8 cellular contexts compared by ENCODE assay signal in genomic region chr12:123233505-123234299, GRCh38. TPM values are rescaled to one million over a fixed set of nuclear protein-coding genes. Genes with fewer than 3 reads are reported as not detected.
DNase-seq lines count a peak whose midpoint lies in the region; ATAC-seq and TF ChIP-seq lines count a peak whose summit lies in the region.

No MANE protein-coding gene starts in this region.

- BruUV-seq in OCI-LY7 (replicated peaks; lab: Mats Ljungman, UMichigan) = no TSS peak

- peaks cover 89% of the 10 kb centered on the region for H3K79me2 ChIP-seq in OCI-LY7 (ENCODE audit: insufficient read depth, low read depth, low read length)

- H3K36me3 ChIP-seq in OCI-LY7 (ENCODE audit: insufficient read depth, low read length) (peaks cover 57% of the 10 kb centered on the region), ectodermal cell (ENCODE audit: control insufficient read depth, insufficient read depth, low read length) (no peaks in the 10 kb centered on the region)

- TF ChIP-seq CTCF in HFF-Myc (IDR thresholded peaks at IDR 0.05; ENCODE audit: low read depth, low read length, missing control alignments) (no peak), OCI-LY7 (conservative IDR thresholded peaks at IDR 0.05; ENCODE audit: low read length) (no peak), natural killer cell (IDR thresholded peaks at IDR 0.05) (no peak)

- intact Hi-C loops in OCI-LY7 (cut with micrococcal nuclease; ENCODE audit: unreplicated experiment) (loop anchor here (1.0 to 10.0 kb wide), 3 partner anchors 38 to 349 kb away; partner anchors contain the start of genes CDK2AP1 and OGFOD2), natural killer cell (cut with micrococcal nuclease) (loop anchor here (2.0 to 10.0 kb wide), 5 partner anchors 79 to 259 kb away; partner anchors contain the start of genes OGFOD2, PITPNM2 and SBNO1)

- 15% methylated on average over 42 of the region's 42 CpGs for WGBS in ectodermal cell, 2 experiments

- H3K9me3 Mint-ChIP-seq in natural killer cell = no peaks in the 10 kb centered on the region

- peak overlapping the region; percentile 84 for H3K4me2 ChIP-seq in OCI-LY7 (ENCODE audit: low read length)

- H3K27ac Mint-ChIP-seq in natural killer cell = peak overlapping the region; percentile 99

- DNase-seq in HFF-Myc (ENCODE audit: extremely low read depth, low read depth) = no peak
- peak; percentile 24 for DNase-seq in OCI-LY7 (ENCODE audit: low spot score)
- no peak for DNase-seq in natural killer cell
- no peak for DNase-seq in DMS153 (lab: John Stamatoyannopoulos, UW)
- DNase-seq in NCI-H2081 treated with DMSO at 0.1 percent for 48 hours (lab: John Stamatoyannopoulos, UW) = no peak
- no peak for DNase-seq in SW 1271 (lab: John Stamatoyannopoulos, UW)

- H3K36me3 Mint-ChIP-seq in natural killer cell = no peaks in the 10 kb centered on the region

- peaks cover 56 to 59% of the 10 kb centered on the region in 2 donors for H3K4me1 Mint-ChIP-seq in natural killer cell

- H3K9me3 ChIP-seq in OCI-LY7 (ENCODE audit: low read length) (0 out of 2 replicates have a peak, but pooled peaks cover 6% of the 10 kb centered on the region), ectodermal cell (ENCODE audit: control insufficient read depth, low read length) (no peaks in the 10 kb centered on the region)

- H3K27me3 ChIP-seq in ectodermal cell (ENCODE audit: control insufficient read depth, insufficient read depth, low read length, poor library complexity, severe bottlenecking) = no peaks in the 10 kb centered on the region

- H3K4me3 Mint-ChIP-seq in natural killer cell = peak overlapping the region; percentile 98

- H2AFZ ChIP-seq in OCI-LY7 (ENCODE audit: low read length) = peak overlapping the region; percentile 74; the same call in 1 of the 2 replicates

- POLR2A ChIA-PET in OCI-LY7 (lab: Charles Lee) = interaction anchor here (0.6 to 2.9 kb wide), 24 partner anchors 9 to 1008 kb away, joined by 3 to 17 read pairs (median 4); partner anchors contain the start of genes DIABLO, OGFOD2 and SBNO1

- CTCF ChIA-PET in OCI-LY7 (lab: Charles Lee; ENCODE audit: unreplicated experiment) = no interaction called here

- ATAC-seq in GM18498 (IDR thresholded peaks at IDR 0.05; ENCODE audit: unreplicated experiment) (peak; percentile 22), natural killer cell (peak in 2 of 3 donors; percentile 3)

- no peaks in the 10 kb centered on the region for H3K27me3 Mint-ChIP-seq in natural killer cell (ENCODE audit: low read depth in 2 of 2)

- peak overlapping the region; percentile 80 for H3K4me3 ChIP-seq in HFF-Myc (replicated peaks; ENCODE audit: low read depth, low read length)
- H3K4me3 ChIP-seq in OCI-LY7 (ENCODE audit: low read depth, low read length, poor library complexity, severe bottlenecking) = peak overlapping the region; percentile 94
- peak overlapping the region; percentile 98 for H3K4me3 ChIP-seq in ectodermal cell (ENCODE audit: insufficient read depth, low read depth, low read length)

- no peaks in the 10 kb centered on the region for H3K9me2 ChIP-seq in OCI-LY7 (ENCODE audit: insufficient read depth, low read length)

- peaks cover 54% of the 10 kb centered on the region for H3K4me1 ChIP-seq in OCI-LY7 (ENCODE audit: insufficient read depth, low read length, poor library complexity, severe bottlenecking)
- H3K4me1 ChIP-seq in ectodermal cell (ENCODE audit: control insufficient read depth, insufficient read depth, low read length) = peaks cover 5% of the 10 kb centered on the region

- no peaks in the 10 kb centered on the region for H4K20me1 ChIP-seq in OCI-LY7 (ENCODE audit: insufficient read depth, low read length)

- H3K27ac ChIP-seq in OCI-LY7 (ENCODE audit: low read depth, low read length, poor library complexity, severe bottlenecking) (peak overlapping the region; percentile 70), ectodermal cell (ENCODE audit: insufficient read depth, low read depth, low read length, poor library complexity, severe bottlenecking) (no peak overlapping the region)

RNA-seq across cellular contexts. Expression of gene MTRFR, which starts 0.5 kb away (rescaled TPM):
- 30.1 and 35.5 TPM in 2 replicates for total RNA-seq in OCI-LY7 (2014; rRNA removed; shearing (Covaris generic))
- total RNA-seq in OCI-LY7 (2022) (32.8 and 34.4 TPM in 2 replicates), natural killer cell (10 to 100 TPM; 16.2 to 18.5 (median 17.0) TPM)
- polyA plus RNA-seq in ectodermal cell (2013, experiment 1 of 4) = 15.4 TPM
- polyA plus RNA-seq in ectodermal cell (2013, experiment 2 of 4) = 13.7 TPM
- polyA plus RNA-seq in ectodermal cell (2013, experiment 3 of 4) = 17.0 TPM
- 15.7 TPM for polyA plus RNA-seq in ectodermal cell (2013, experiment 4 of 4)

RNA-seq across cellular contexts. Expression of gene MPHOSPH9, which starts 0.8 kb away (rescaled TPM):
- 136 and 166 TPM in 2 replicates for total RNA-seq in OCI-LY7 (2014; rRNA removed; shearing (Covaris generic))
- total RNA-seq in OCI-LY7 (2022) (88.3 and 102 TPM in 2 replicates), natural killer cell (100 to 1,000 TPM in 2 of 3 donors, 10 to 100 TPM in 1; 97.6 to 114 (median 109) TPM)
- 76.3 TPM for polyA plus RNA-seq in ectodermal cell (2013, experiment 1 of 4)
- polyA plus RNA-seq in ectodermal cell (2013, experiment 2 of 4) = 64.4 TPM
- 61.2 TPM for polyA plus RNA-seq in ectodermal cell (2013, experiment 3 of 4)
- polyA plus RNA-seq in ectodermal cell (2013, experiment 4 of 4) = 55.3 TPM

RNA-seq across cellular contexts. Expression of gene CDK2AP1, which starts 38.0 kb away (rescaled TPM):
- total RNA-seq in OCI-LY7 (2014; rRNA removed; shearing (Covaris generic)) = 50.7 and 65.2 TPM in 2 replicates
- total RNA-seq in OCI-LY7 (2022) = 56.3 and 57.3 TPM in 2 replicates
- 244 TPM for polyA plus RNA-seq in ectodermal cell (2013, experiment 1 of 4)
- 218 TPM for polyA plus RNA-seq in ectodermal cell (2013, experiment 2 of 4)
- polyA plus RNA-seq in ectodermal cell (2013, experiment 3 of 4) = 171 TPM
- 195 TPM for polyA plus RNA-seq in ectodermal cell (2013, experiment 4 of 4)
- 10 to 100 TPM in 2 of 3 donors, 1 to 10 TPM in 1; 8.2 to 13.3 (median 11.6) TPM for total RNA-seq in natural killer cell
